In the genomic region with DNA sequence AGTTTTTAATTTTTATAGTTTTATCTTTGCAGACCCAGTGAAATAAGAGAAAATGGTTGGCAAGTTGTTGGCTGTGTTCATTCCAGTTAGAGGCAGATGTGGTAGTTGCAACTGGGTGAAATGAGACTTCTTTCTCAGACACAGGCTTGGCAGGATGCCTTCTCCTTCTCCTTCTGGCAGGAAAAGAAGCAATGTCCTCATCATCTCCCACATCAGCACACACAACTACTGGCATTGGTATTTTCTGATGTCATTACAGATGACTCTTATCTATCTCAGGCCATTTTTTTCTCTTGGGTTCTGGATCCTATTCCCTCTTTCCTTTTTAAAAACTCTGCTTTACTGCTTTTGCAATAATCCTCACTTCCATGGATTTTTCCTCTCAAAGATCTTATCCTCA, we compare ENCODE assay signal across 18 cellular contexts.
DNase-seq lines count a peak whose midpoint lies in the region; ATAC-seq and TF ChIP-seq lines count a peak whose summit lies in the region.
"Had no signal": no experiment of that assay in that cellular context is flagged by ENCODE, and none has a peak within 500 bp of the region (broad histone marks: within the 10 kb centered on the region; RNA-seq: fewer than 3 reads in every experiment).

No MANE protein-coding gene starts in this region.

- no peaks in the 10 kb centered on the region for H3K4me1 ChIP-seq in right cardiac atrium (ENCODE audit: control insufficient read depth, insufficient read depth, low read length)
- H3K4me1 ChIP-seq: A549, neural progenitor cell, Peyer's patch, right lobe of liver had no signal

- TF ChIP-seq CTCF in choroid plexus epithelial cell (conservative IDR thresholded peaks at IDR 0.05; ENCODE audit: low read depth, low read length) = no peak

- ATAC-seq in right cardiac atrium (peak; percentile 86 to 88), HG03175 (IDR thresholded peaks at IDR 0.05; ENCODE audit: unreplicated experiment) (no peak), HG03025 (IDR thresholded peaks at IDR 0.05; ENCODE audit: low FRiP score, unreplicated experiment) (no peak)
- ATAC-seq: A549; right lobe of liver; stimulated activated effector memory CD8-positive, alpha-beta T cell treated with anti-CD3 and anti-CD28 coated beads, Interleukin-12 subunit alpha, Interleukin-12 subunit beta, amount 100 ng/mL, for 72 hours had no signal

- intact Hi-C loops in right cardiac atrium (cut with DNase I) = no loop called here

- H3K4me3 ChIP-seq in choroid plexus epithelial cell (ENCODE audit: low read depth, low read length) (no peak overlapping the region), right cardiac atrium (ENCODE audit: low read length) (no peak overlapping the region)
- H3K4me3 ChIP-seq: A549, neural progenitor cell, Peyer's patch, right lobe of liver had no signal

- DNase-seq in A172 (ENCODE audit: low spot score) (peak; percentile 34), HT1080 (ENCODE audit: low read depth) (peak; percentile 67), choroid plexus epithelial cell (ENCODE audit: low read depth) (peak; percentile 90), right cardiac atrium (peak; percentile 23 to 46 (median 36)), NCI-H524 treated with DMSO at 0.1 percent for 48 hours (lab: John Stamatoyannopoulos, UW) (no peak)
- DNase-seq in activated CD8-positive, alpha-beta memory T cell treated with anti-CD3 and anti-CD28 coated beads, Interleukin-2, amount 50 U/mL, for 48 hours = no peak
- DNase-seq: activated CD8-positive, alpha-beta memory T cell treated with anti-CD3 and anti-CD28 coated beads, Interleukin-2, amount 50 U/mL, for 4 hours; activated naive CD4-positive, alpha-beta T cell treated with anti-CD3 and anti-CD28 coated beads, Interleukin-2, amount 50 U/mL, for 16 hours; GOT3; KG1; NCI-H1436 treated with DMSO at 0.1 percent for 48 hours; Peyer's patch; right lobe of liver had no signal

- H3K9me3 ChIP-seq in right cardiac atrium (ENCODE audit: control insufficient read depth, low read length) = no peaks in the 10 kb centered on the region
- H3K9me3 ChIP-seq: A549, Peyer's patch, right lobe of liver had no signal

- H3K27me3 ChIP-seq in right cardiac atrium (ENCODE audit: control insufficient read depth, insufficient read depth) = no peaks in the 10 kb centered on the region
- H3K27me3 ChIP-seq: neural progenitor cell, Peyer's patch, right lobe of liver had no signal

- no peak overlapping the region for H3K27ac ChIP-seq in right cardiac atrium (ENCODE audit: low read length)
- H3K27ac ChIP-seq: A549, neural progenitor cell, Peyer's patch, right lobe of liver had no signal

Comparison
In these comparisons a context has a peak if more than half of its experiments do, and no peak if none do; other contexts are left out.
1. DNase-seq: peak in A172 (single experiment), HT1080 (single experiment), choroid plexus epithelial cell (single experiment) and right cardiac atrium (3 of 3); none in activated CD8-positive, alpha-beta memory T cell treated with anti-CD3 and anti-CD28 coated beads, Interleukin-2, amount 50 U/mL, for 48 hours (single experiment) and NCI-H524 treated with DMSO at 0.1 percent for 48 hours (single experiment).
2. ATAC-seq: peak in right cardiac atrium (2 of 2); none in HG03175 (single experiment) and HG03025 (single experiment).